In the genomic region with DNA sequence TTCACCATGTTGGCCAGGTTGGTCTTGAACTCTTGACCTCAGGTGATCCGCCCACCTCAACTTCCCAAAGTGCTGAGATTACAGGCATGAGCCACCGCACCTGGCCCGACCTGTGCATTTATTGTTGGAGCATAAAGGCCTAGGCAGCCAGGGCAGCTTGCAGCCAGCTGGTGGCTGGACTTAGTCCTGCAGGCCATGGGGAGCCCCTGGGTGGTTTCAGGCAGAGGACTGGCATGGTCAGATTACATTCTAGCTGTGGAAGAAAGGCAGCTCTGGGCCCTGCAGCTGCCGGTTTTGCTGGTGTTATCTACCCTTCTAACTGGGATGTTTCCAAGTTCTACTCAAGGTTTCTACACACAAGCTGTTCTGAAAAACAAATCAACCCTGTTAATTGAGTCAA, we compare ENCODE assay signal across 30 cellular contexts. TPM values are rescaled to one million over a fixed set of nuclear protein-coding genes. Genes with fewer than 3 reads are reported as not detected.
DNase-seq lines count a peak whose midpoint lies in the region; ATAC-seq, FAIRE-seq and TF ChIP-seq lines count a peak whose summit lies in the region.
"Had no signal": no experiment of that assay in that cellular context is flagged by ENCODE, and none has a peak within 500 bp of the region (broad histone marks: within the 10 kb centered on the region; RNA-seq: fewer than 3 reads in every experiment).

No MANE protein-coding gene starts in this region.

- peak; percentile 80 to 93 (median 92) for ATAC-seq in pancreas
- ATAC-seq in HG03565 (IDR thresholded peaks at IDR 0.05; ENCODE audit: unreplicated experiment): no peak
- ATAC-seq: activated CD8-positive, alpha-beta memory T cell treated with anti-CD3 and anti-CD28 coated beads, Interleukin-2, amount 10 ng/mL, durations not matched to agents 7 days and 5 days; gastroesophageal sphincter; natural killer cell treated with Interleukin-12 subunit alpha and Interleukin-12 subunit beta and Interleukin-15 and Interleukin-18, amount 100 ng/mL, for 72 hours; right cardiac atrium had no signal

- no peaks in the 10 kb centered on the region for H3K36me3 Mint-ChIP-seq in osteocyte (ENCODE audit: unreplicated experiment)
- H3K36me3 Mint-ChIP-seq: activated CD8-positive, alpha-beta memory T cell treated with anti-CD3 and anti-CD28 coated beads, Interleukin-2, amount 10 ng/mL, durations not matched to agents 7 days and 5 days; natural killer cell treated with Interleukin-12 subunit alpha and Interleukin-12 subunit beta and Interleukin-15 and Interleukin-18, amount 100 ng/mL, for 72 hours had no signal

- DNase-seq in H7: peak; percentile 55
- peak; percentile 50 for DNase-seq in NCI-H2107 (lab: John Stamatoyannopoulos, UW)
- DNase-seq in WERI-Rb-1: peak; percentile 23
- DNase-seq in pancreas: peak; percentile 43 to 79 (median 66)
- no peak for DNase-seq in suprapubic skin (ENCODE audit: low spot score in 2 of 2)
- DNase-seq in osteocyte (ENCODE audit: extremely low spot score, unreplicated experiment): no peak
- DNase-seq: activated CD4-positive, alpha-beta T cell treated with anti-CD3 and anti-CD28 coated beads, Interleukin-2, amount 10 ng/mL, durations not matched to agents 7 days and 5 days; activated CD8-positive, alpha-beta memory T cell treated with anti-CD3 and anti-CD28 coated beads, Interleukin-2, amount 10 ng/mL, durations not matched to agents 7 days and 5 days; activated naive CD4-positive, alpha-beta T cell treated with anti-CD3 and anti-CD28 coated beads for 36 hours; DMS153; GF-D8; midbrain; NCI-H187 treated with DMSO at 0.1 percent for 48 hours; NCI-H446 treated with DMSO at 0.1 percent for 48 hours; ovary; right cardiac atrium; stimulated activated CD4-positive, alpha-beta T cell treated with anti-CD3 and anti-CD28 coated beads, Interleukin-4, amount 100 ng/mL, for 4 hours; stimulated activated naive CD4-positive, alpha-beta T cell treated with Interleukin-2 at 50 U/mL for 16 hours; T-helper 2 cell; thyroid gland had no signal

- H3K27me3 ChIP-seq in H7 (ENCODE audit: control insufficient read depth, insufficient read depth, low read length): no peaks in the 10 kb centered on the region
- H3K27me3 ChIP-seq in WERI-Rb-1 (ENCODE audit: insufficient read depth, low read depth, severe bottlenecking): no peaks in the 10 kb centered on the region
- no peaks in the 10 kb centered on the region for H3K27me3 ChIP-seq in pancreas
- H3K27me3 ChIP-seq in suprapubic skin: no peaks in the 10 kb centered on the region
- H3K27me3 ChIP-seq: breast epithelium, gastroesophageal sphincter, ovary, thyroid gland had no signal

- H3K27ac ChIP-seq in WERI-Rb-1 (no peak overlapping the region), pancreas (no peak overlapping the region), suprapubic skin (no peak overlapping the region)
- H3K27ac ChIP-seq: breast epithelium, coronary artery, gastroesophageal sphincter, ovary, RWPE1, SK-N-MC, thyroid gland, VCaP had no signal

- H3K4me1 ChIP-seq in pancreas: no peaks in the 10 kb centered on the region
- no peaks in the 10 kb centered on the region for H3K4me1 ChIP-seq in suprapubic skin
- H3K4me1 ChIP-seq: breast epithelium, thyroid gland had no signal

- intact Hi-C loops in pancreas (cut with DNase I): no loop called here

- H3K4me1 Mint-ChIP-seq in osteocyte (ENCODE audit: unreplicated experiment): peaks cover 8% of the 10 kb centered on the region
- H3K4me1 Mint-ChIP-seq: activated CD4-positive, alpha-beta T cell treated with anti-CD3 and anti-CD28 coated beads, Interleukin-2, amount 10 ng/mL, durations not matched to agents 7 days and 5 days; activated CD8-positive, alpha-beta memory T cell treated with anti-CD3 and anti-CD28 coated beads, Interleukin-2, amount 10 ng/mL, durations not matched to agents 7 days and 5 days had no signal

- H3K9me3 ChIP-seq in WERI-Rb-1 (ENCODE audit: severe bottlenecking) (no peaks in the 10 kb centered on the region), pancreas (no peaks in the 10 kb centered on the region), suprapubic skin (no peaks in the 10 kb centered on the region)
- H3K9me3 ChIP-seq: breast epithelium, gastroesophageal sphincter, ovary, thyroid gland had no signal

- no peak for FAIRE-seq in pancreas (lab: Jason Lieb, UNC)
- FAIRE-seq: GM18507, islet of Langerhans had no signal

- H3K36me3 ChIP-seq in H7 (replicated peaks; ENCODE audit: control insufficient read depth, insufficient read depth, low read length) (no peaks in the 10 kb centered on the region), WERI-Rb-1 (no peaks in the 10 kb centered on the region), pancreas (no peaks in the 10 kb centered on the region), suprapubic skin (no peaks in the 10 kb centered on the region)
- H3K36me3 ChIP-seq: breast epithelium, gastroesophageal sphincter, ovary, thyroid gland had no signal

- no peak for TF ChIP-seq CTCF in WERI-Rb-1 (IDR thresholded peaks at IDR 0.05; ENCODE audit: low read depth, low read length)
- no peak for TF ChIP-seq CTCF in pancreas (IDR thresholded peaks at IDR 0.05)
- TF ChIP-seq CTCF in suprapubic skin (IDR thresholded peaks at IDR 0.05): no peak
- TF ChIP-seq CTCF in osteocyte (IDR thresholded peaks at IDR 0.05): no peak

- TF ChIP-seq POLR2A in suprapubic skin (IDR thresholded peaks at IDR 0.05): no peak

- H3K4me3 ChIP-seq in H7 (ENCODE audit: insufficient read depth, low read depth, low read length): no peak overlapping the region
- H3K4me3 ChIP-seq in WERI-Rb-1 (ENCODE audit: low read depth, low read length): no peak overlapping the region
- no peak overlapping the region for H3K4me3 ChIP-seq in pancreas
- no peak overlapping the region for H3K4me3 ChIP-seq in suprapubic skin
- H3K4me3 ChIP-seq: breast epithelium, coronary artery, gastroesophageal sphincter, ovary, SK-N-MC, thyroid gland had no signal

- no peaks in the 10 kb centered on the region for H3K27me3 Mint-ChIP-seq in osteocyte (ENCODE audit: unreplicated experiment)
- H3K27me3 Mint-ChIP-seq: activated CD4-positive, alpha-beta T cell treated with anti-CD3 and anti-CD28 coated beads, Interleukin-2, amount 10 ng/mL, durations not matched to agents 7 days and 5 days; natural killer cell treated with Interleukin-12 subunit alpha and Interleukin-12 subunit beta and Interleukin-15 and Interleukin-18, amount 100 ng/mL, for 72 hours had no signal

- no peaks in the 10 kb centered on the region for H3K9me3 Mint-ChIP-seq in osteocyte (ENCODE audit: unreplicated experiment)
- H3K9me3 Mint-ChIP-seq: activated CD4-positive, alpha-beta T cell treated with anti-CD3 and anti-CD28 coated beads, Interleukin-2, amount 10 ng/mL, durations not matched to agents 7 days and 5 days; activated naive CD4-positive, alpha-beta T cell treated with anti-CD3 and anti-CD28 coated beads for 36 hours; natural killer cell treated with Interleukin-12 subunit alpha and Interleukin-12 subunit beta and Interleukin-15 and Interleukin-18, amount 100 ng/mL, for 72 hours had no signal

- 33 to 46% methylated on average over 4 of the region's 4 CpGs for WGBS in pancreas, 2 donors
- WGBS in suprapubic skin: 80% methylated on average over 2 of the region's 4 CpGs

- TF ChIP-seq EP300 in suprapubic skin (IDR thresholded peaks at IDR 0.05): no peak

- H3K27ac Mint-ChIP-seq in osteocyte (ENCODE audit: unreplicated experiment): no peak overlapping the region
- H3K27ac Mint-ChIP-seq: activated CD4-positive, alpha-beta T cell treated with anti-CD3 and anti-CD28 coated beads, Interleukin-2, amount 10 ng/mL, durations not matched to agents 7 days and 5 days; activated CD8-positive, alpha-beta memory T cell treated with anti-CD3 and anti-CD28 coated beads, Interleukin-2, amount 10 ng/mL, durations not matched to agents 7 days and 5 days; activated naive CD4-positive, alpha-beta T cell treated with anti-CD3 and anti-CD28 coated beads for 36 hours; natural killer cell treated with Interleukin-12 subunit alpha and Interleukin-12 subunit beta and Interleukin-15 and Interleukin-18, amount 100 ng/mL, for 72 hours had no signal

- no peak overlapping the region for H3K4me3 Mint-ChIP-seq in osteocyte (ENCODE audit: unreplicated experiment)
- H3K4me3 Mint-ChIP-seq: activated CD4-positive, alpha-beta T cell treated with anti-CD3 and anti-CD28 coated beads, Interleukin-2, amount 10 ng/mL, durations not matched to agents 7 days and 5 days; activated CD8-positive, alpha-beta memory T cell treated with anti-CD3 and anti-CD28 coated beads, Interleukin-2, amount 10 ng/mL, durations not matched to agents 7 days and 5 days; activated naive CD4-positive, alpha-beta T cell treated with anti-CD3 and anti-CD28 coated beads for 36 hours; natural killer cell treated with Interleukin-12 subunit alpha and Interleukin-12 subunit beta and Interleukin-15 and Interleukin-18, amount 100 ng/mL, for 72 hours had no signal

RNA-seq across cellular contexts. Expression of a gene that starts 22.6 kb away (rescaled TPM):
- 80.5 and 108 TPM in 2 replicates for total RNA-seq in H7 (2014; rRNA removed; shearing (Covaris generic))
- total RNA-seq in pancreas: 10 to 100 TPM; 59.3 to 65.8 (median 61.0) TPM
- 10 to 100 TPM; 26.5 to 47.2 TPM for polyA plus RNA-seq in pancreas
- total RNA-seq in suprapubic skin: 10 to 100 TPM; 58.1 to 95.8 (median 79.5) TPM
- total RNA-seq in osteocyte: 97.8 and 111 TPM in 2 replicates

Comparison
In these comparisons a context has a peak if more than half of its experiments do, and no peak if none do; other contexts are left out.
1. DNase-seq: peak in H7 (single experiment), NCI-H2107 (single experiment), WERI-Rb-1 (single experiment) and pancreas (6 of 6); none in suprapubic skin (0 of 2) and osteocyte (single experiment).